In genomic region chr1:10459185-10459584, GRCh38 we compare ENCODE assay signal across 11 cellular contexts. TPM values are rescaled to one million over a fixed set of nuclear protein-coding genes. Genes with fewer than 3 reads are reported as not detected.
DNase-seq lines count a peak whose midpoint lies in the region; ATAC-seq and TF ChIP-seq lines count a peak whose summit lies in the region.
"Had no signal": no experiment of that assay in that cellular context is flagged by ENCODE, and none has a peak within 500 bp of the region (broad histone marks: within the 10 kb centered on the region; RNA-seq: fewer than 3 reads in every experiment).

No MANE protein-coding gene starts in this region.

- TF ChIP-seq CTCF in brain microvascular endothelial cell (IDR thresholded peaks at IDR 0.05; ENCODE audit: low read depth, low read length, missing control alignments) = no peak
- TF ChIP-seq CTCF in mesothelial cell of epicardium (IDR thresholded peaks at IDR 0.05; ENCODE audit: unreplicated experiment) = no peak
- no peak for TF ChIP-seq CTCF in vagina (IDR thresholded peaks at IDR 0.05)

- H3K27me3 ChIP-seq in brain microvascular endothelial cell (replicated peaks) = no peaks in the 10 kb centered on the region
- H3K27me3 ChIP-seq in vagina = no peaks in the 10 kb centered on the region
- H3K27me3 ChIP-seq in CD4-positive, alpha-beta memory T cell (ENCODE audit: insufficient read depth, low read length) = no peaks in the 10 kb centered on the region

- peak overlapping the region; percentile 87 for H3K27ac Mint-ChIP-seq in mesothelial cell of epicardium
- H3K27ac Mint-ChIP-seq in CD4-positive, alpha-beta memory T cell = no peak overlapping the region
- H3K27ac Mint-ChIP-seq: activated B cell treated with CpG ODN at 0.5 μM for 24 hours had no signal

- H3K27me3 Mint-ChIP-seq in mesothelial cell of epicardium (ENCODE audit: low read depth) = no peaks in the 10 kb centered on the region
- H3K27me3 Mint-ChIP-seq in CD4-positive, alpha-beta memory T cell = no peaks in the 10 kb centered on the region
- H3K27me3 Mint-ChIP-seq: activated B cell treated with CpG ODN at 0.5 μM for 24 hours; central memory CD8-positive, alpha-beta T cell had no signal

- in situ Hi-C loops in brain microvascular endothelial cell (cut with HindIII; ENCODE audit: low pct_ligation_motif_present, low sequenced_read_pairs) = no loop called here

- intact Hi-C loops in vagina (cut with DNase I) = no loop called here
- intact Hi-C loops in CD4-positive, alpha-beta memory T cell (cut with micrococcal nuclease) = no loop called here

- peaks cover 8% of the 10 kb centered on the region for H3K4me1 ChIP-seq in vagina
- no peaks in the 10 kb centered on the region for H3K4me1 ChIP-seq in CD4-positive, alpha-beta memory T cell (ENCODE audit: insufficient read depth, low read length)

- H3K36me3 Mint-ChIP-seq in mesothelial cell of epicardium = peaks cover 25% of the 10 kb centered on the region
- H3K36me3 Mint-ChIP-seq in CD4-positive, alpha-beta memory T cell = peaks cover 24 to 31% of the 10 kb centered on the region in 2 donors

- no peak overlapping the region for H3K4me3 ChIP-seq in brain microvascular endothelial cell (ENCODE audit: low read depth, low read length)
- H3K4me3 ChIP-seq in vagina = no peak overlapping the region
- no peak overlapping the region for H3K4me3 ChIP-seq in CD4-positive, alpha-beta memory T cell (ENCODE audit: low read length in 2 of 2)

- H3K4me3 Mint-ChIP-seq in mesothelial cell of epicardium = no peak overlapping the region
- H3K4me3 Mint-ChIP-seq in CD4-positive, alpha-beta memory T cell = no peak overlapping the region
- H3K4me3 Mint-ChIP-seq: activated B cell treated with CpG ODN at 0.5 μM for 24 hours; central memory CD8-positive, alpha-beta T cell had no signal

- DNase-seq in Daoy (ENCODE audit: low read depth) (peak; percentile 58), LHCN-M2 (ENCODE audit: low read depth) (peak; percentile 74), brain microvascular endothelial cell (peak; percentile 67), mesothelial cell of epicardium (ENCODE audit: low spot score in 2 of 2, unreplicated experiment in 2 of 2) (no peak), vagina (ENCODE audit: extremely low spot score in 2 of 2) (no peak), NCI-H526 treated with DMSO at 0.1 percent for 48 hours (lab: John Stamatoyannopoulos, UW) (no peak)
- DNase-seq in CD4-positive, alpha-beta memory T cell = no peak
- DNase-seq: activated B cell treated with CpG ODN at 0.5 μM for 24 hours, NCI-H2029 treated with DMSO at 0.1 percent for 48 hours had no signal

- no peaks in the 10 kb centered on the region for H3K9me3 Mint-ChIP-seq in mesothelial cell of epicardium
- H3K9me3 Mint-ChIP-seq in CD4-positive, alpha-beta memory T cell = no peaks in the 10 kb centered on the region
- H3K9me3 Mint-ChIP-seq: activated B cell treated with CpG ODN at 0.5 μM for 24 hours; central memory CD8-positive, alpha-beta T cell had no signal

- no peak for ATAC-seq in GM21390 (IDR thresholded peaks at IDR 0.05; ENCODE audit: unreplicated experiment)

- no peaks in the 10 kb centered on the region for H3K9me3 ChIP-seq in vagina
- H3K9me3 ChIP-seq in CD4-positive, alpha-beta memory T cell (ENCODE audit: control insufficient read depth in 1 of 2, low read length in 2 of 2) = no peaks in the 10 kb centered on the region

- H3K36me3 ChIP-seq in brain microvascular endothelial cell (replicated peaks) (peaks cover 26% of the 10 kb centered on the region), vagina (peaks cover 0 to 31% of the 10 kb centered on the region in 2 donors)
- H3K36me3 ChIP-seq in CD4-positive, alpha-beta memory T cell (ENCODE audit: insufficient read depth, low read length) = peaks cover 18% of the 10 kb centered on the region

- H3K4me1 Mint-ChIP-seq in mesothelial cell of epicardium = peaks cover 14% of the 10 kb centered on the region
- H3K4me1 Mint-ChIP-seq in CD4-positive, alpha-beta memory T cell = peaks cover 0 to 8% (median 3%) of the 10 kb centered on the region in 4 donors
- H3K4me1 Mint-ChIP-seq: activated B cell treated with CpG ODN at 0.5 μM for 24 hours; central memory CD8-positive, alpha-beta T cell had no signal

- CTCF ChIA-PET in CD4-positive, alpha-beta memory T cell (lab: Charles Lee; ENCODE audit: partially characterized antibody) = no interaction called here

- POLR2A ChIA-PET in CD4-positive, alpha-beta memory T cell (lab: Charles Lee; ENCODE audit: partially characterized antibody) = no interaction called here

- no peak overlapping the region for H3K27ac ChIP-seq in brain microvascular endothelial cell
- no peak overlapping the region for H3K27ac ChIP-seq in vagina
- no peak overlapping the region for H3K27ac ChIP-seq in CD4-positive, alpha-beta memory T cell (ENCODE audit: low read depth, low read length)

- TF ChIP-seq POLR2A in vagina (IDR thresholded peaks at IDR 0.05) = no peak

RNA-seq across cellular contexts. Expression of gene CORT, which starts 9.4 kb away (rescaled TPM):
- 0.51 TPM in 1 of 2 replicates, not detected in the other for total RNA-seq in Daoy (2014; rRNA removed; shearing (Covaris generic))
- total RNA-seq in LHCN-M2 (2014; rRNA removed) (not detected in 2 replicates), mesothelial cell of epicardium (0.70 to 0.89 TPM (median 0.83 TPM) in 3 replicates), vagina (not detected)
- polyA plus RNA-seq in LHCN-M2 (2012) = 0.55 TPM
- total RNA-seq in CD4-positive, alpha-beta memory T cell = not detected
- polyA plus RNA-seq in CD4-positive, alpha-beta memory T cell = not detected

RNA-seq across cellular contexts. Expression of gene DFFA, which starts 13.1 kb away (rescaled TPM):
- 38.5 and 43.9 TPM in 2 replicates for total RNA-seq in Daoy (2014; rRNA removed; shearing (Covaris generic))
- total RNA-seq in LHCN-M2 (2014; rRNA removed) (32.7 and 34.2 TPM in 2 replicates), mesothelial cell of epicardium (51.4 to 54.8 TPM (median 53.0 TPM) in 3 replicates), vagina (16.2 TPM)
- polyA plus RNA-seq in LHCN-M2 (2012) = 29.6 TPM
- 10 to 100 TPM; 22.4 to 25.3 TPM for total RNA-seq in CD4-positive, alpha-beta memory T cell
- polyA plus RNA-seq in CD4-positive, alpha-beta memory T cell = 10 to 100 TPM; 15.4 to 30.8 TPM

RNA-seq across cellular contexts. Expression of gene PEX14, which starts 15.6 kb away (rescaled TPM):
- 10.9 and 22.6 TPM in 2 replicates for total RNA-seq in Daoy (2014; rRNA removed; shearing (Covaris generic))
- total RNA-seq in LHCN-M2 (2014; rRNA removed) (13.4 and 16.5 TPM in 2 replicates), mesothelial cell of epicardium (29.7 to 31.4 TPM (median 30.9 TPM) in 3 replicates), vagina (21.6 TPM)
- polyA plus RNA-seq in LHCN-M2 (2012) = 19.5 TPM
- 10 to 100 TPM; 14.5 to 16.1 TPM for total RNA-seq in CD4-positive, alpha-beta memory T cell
- 1 to 10 TPM; 3.1 to 5.3 TPM for polyA plus RNA-seq in CD4-positive, alpha-beta memory T cell

RNA-seq across cellular contexts. Expression of gene CENPS, which starts 29.0 kb away (rescaled TPM):
- total RNA-seq in Daoy (2014; rRNA removed; shearing (Covaris generic)) = 19.1 and 52.1 TPM in 2 replicates
- total RNA-seq in LHCN-M2 (2014; rRNA removed) (10.0 and 14.5 TPM in 2 replicates), mesothelial cell of epicardium (11.8 to 12.4 TPM (median 12.1 TPM) in 3 replicates), vagina (1.2 TPM)
- polyA plus RNA-seq in LHCN-M2 (2012) = 21.3 TPM
- total RNA-seq in CD4-positive, alpha-beta memory T cell = 1 to 10 TPM; 7.2 to 7.9 TPM
- 10 to 100 TPM in 1 of 2 donors, 1 to 10 TPM in 1; 6.4 to 14.6 TPM for polyA plus RNA-seq in CD4-positive, alpha-beta memory T cell

Comparison
In these comparisons a context has a peak if more than half of its experiments do, and no peak if none do; other contexts are left out.
1. DNase-seq: peak in Daoy (single experiment), LHCN-M2 (single experiment) and brain microvascular endothelial cell (single experiment); none in mesothelial cell of epicardium (0 of 2), vagina (0 of 2), NCI-H526 treated with DMSO at 0.1 percent for 48 hours (single experiment) and CD4-positive, alpha-beta memory T cell (0 of 5).